In the genomic region with DNA sequence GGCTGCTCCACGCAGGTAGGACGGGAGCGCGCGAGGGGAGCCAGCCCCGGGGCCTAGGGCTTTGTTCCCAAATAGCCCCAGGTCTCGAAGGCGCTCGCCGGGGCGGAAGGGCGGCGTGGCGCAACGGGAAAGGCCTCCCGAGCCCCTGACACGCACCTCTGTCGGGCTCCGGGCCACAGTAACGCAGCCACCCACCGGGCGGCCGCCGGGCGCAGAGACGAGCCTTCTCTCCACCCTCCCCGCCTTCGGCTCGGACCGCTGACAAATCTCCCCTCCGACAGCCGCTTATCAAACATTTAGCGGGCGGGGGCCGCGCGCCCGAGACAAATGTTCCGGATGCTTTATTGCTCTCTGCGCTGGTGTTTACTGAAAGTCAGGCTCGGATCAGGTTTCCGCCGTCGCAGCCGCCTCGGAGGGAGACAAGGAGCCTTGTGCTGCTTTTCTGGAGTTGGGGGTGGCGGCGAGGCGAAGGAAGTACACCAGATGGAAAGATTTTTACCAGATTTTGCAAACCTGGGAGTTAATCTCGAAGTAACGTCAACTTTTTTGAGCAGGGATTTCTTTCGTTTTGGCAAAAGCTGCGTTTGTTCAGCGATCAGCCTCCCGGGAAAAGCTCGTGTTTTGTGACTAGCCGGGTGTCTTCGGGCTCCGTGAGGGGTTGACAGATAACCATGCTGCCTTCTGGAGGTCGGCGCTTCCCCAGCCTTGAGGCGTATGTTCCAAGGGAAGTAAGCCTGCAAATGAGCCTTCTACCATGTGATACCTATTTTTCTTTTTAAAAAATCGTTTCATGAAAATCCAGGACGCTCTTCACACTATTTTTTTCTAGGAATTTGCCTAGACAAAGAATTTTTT, we compare ENCODE assay signal across 1 cellular context.
TF ChIP-seq lines count a peak whose summit lies in the region.

No MANE protein-coding gene starts in this region.

TF ChIP-seq in GM12878, 131 proteins besides CTCF, POLR2A, EP300 and RAD21 (continued from another document):
- TF ChIP-seq, protein P1, sequence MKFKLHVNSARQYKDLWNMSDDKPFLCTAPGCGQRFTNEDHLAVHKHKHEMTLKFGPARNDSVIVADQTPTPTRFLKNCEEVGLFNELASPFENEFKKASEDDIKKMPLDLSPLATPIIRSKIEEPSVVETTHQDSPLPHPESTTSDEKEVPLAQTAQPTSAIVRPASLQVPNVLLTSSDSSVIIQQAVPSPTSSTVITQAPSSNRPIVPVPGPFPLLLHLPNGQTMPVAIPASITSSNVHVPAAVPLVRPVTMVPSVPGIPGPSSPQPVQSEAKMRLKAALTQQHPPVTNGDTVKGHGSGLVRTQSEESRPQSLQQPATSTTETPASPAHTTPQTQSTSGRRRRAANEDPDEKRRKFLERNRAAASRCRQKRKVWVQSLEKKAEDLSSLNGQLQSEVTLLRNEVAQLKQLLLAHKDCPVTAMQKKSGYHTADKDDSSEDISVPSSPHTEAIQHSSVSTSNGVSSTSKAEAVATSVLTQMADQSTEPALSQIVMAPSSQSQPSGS (IDR thresholded peaks at IDR 0.05; ENCODE audit: low read length): no peak
- TF ChIP-seq BMI1 (IDR thresholded peaks at IDR 0.05; ENCODE audit: borderline replicate concordance) (0 out of 2 replicates have a peak, but pooled peaks have one; percentile 26), KDM1A (IDR thresholded peaks at IDR 0.05; ENCODE audit: borderline replicate concordance) (no peak), TCF12 (IDR thresholded peaks at IDR 0.05; ENCODE audit: low read depth, low read length) (no peak), FOXK2 (IDR thresholded peaks at IDR 0.05) (no peak), PML (IDR thresholded peaks at IDR 0.05; ENCODE audit: low read length) (no peak), MTA2 (IDR thresholded peaks at IDR 0.05; ENCODE audit: low read depth) (no peak)
- TF ChIP-seq, protein P2, sequence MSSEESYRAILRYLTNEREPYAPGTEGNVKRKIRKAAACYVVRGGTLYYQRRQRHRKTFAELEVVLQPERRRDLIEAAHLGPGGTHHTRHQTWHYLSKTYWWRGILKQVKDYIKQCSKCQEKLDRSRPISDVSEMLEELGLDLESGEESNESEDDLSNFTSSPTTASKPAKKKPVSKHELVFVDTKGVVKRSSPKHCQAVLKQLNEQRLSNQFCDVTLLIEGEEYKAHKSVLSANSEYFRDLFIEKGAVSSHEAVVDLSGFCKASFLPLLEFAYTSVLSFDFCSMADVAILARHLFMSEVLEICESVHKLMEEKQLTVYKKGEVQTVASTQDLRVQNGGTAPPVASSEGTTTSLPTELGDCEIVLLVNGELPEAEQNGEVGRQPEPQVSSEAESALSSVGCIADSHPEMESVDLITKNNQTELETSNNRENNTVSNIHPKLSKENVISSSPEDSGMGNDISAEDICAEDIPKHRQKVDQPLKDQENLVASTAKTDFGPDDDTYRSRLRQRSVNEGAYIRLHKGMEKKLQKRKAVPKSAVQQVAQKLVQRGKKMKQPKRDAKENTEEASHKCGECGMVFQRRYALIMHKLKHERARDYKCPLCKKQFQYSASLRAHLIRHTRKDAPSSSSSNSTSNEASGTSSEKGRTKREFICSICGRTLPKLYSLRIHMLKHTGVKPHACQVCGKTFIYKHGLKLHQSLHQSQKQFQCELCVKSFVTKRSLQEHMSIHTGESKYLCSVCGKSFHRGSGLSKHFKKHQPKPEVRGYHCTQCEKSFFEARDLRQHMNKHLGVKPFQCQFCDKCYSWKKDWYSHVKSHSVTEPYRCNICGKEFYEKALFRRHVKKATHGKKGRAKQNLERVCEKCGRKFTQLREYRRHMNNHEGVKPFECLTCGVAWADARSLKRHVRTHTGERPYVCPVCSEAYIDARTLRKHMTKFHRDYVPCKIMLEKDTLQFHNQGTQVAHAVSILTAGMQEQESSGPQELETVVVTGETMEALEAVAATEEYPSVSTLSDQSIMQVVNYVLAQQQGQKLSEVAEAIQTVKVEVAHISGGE (CRISPR knock-in tag; IDR thresholded peaks at IDR 0.05): peak; percentile 39; the same call in 1 of the 2 replicates
